23 cellular contexts compared by ENCODE assay signal in the genomic region with DNA sequence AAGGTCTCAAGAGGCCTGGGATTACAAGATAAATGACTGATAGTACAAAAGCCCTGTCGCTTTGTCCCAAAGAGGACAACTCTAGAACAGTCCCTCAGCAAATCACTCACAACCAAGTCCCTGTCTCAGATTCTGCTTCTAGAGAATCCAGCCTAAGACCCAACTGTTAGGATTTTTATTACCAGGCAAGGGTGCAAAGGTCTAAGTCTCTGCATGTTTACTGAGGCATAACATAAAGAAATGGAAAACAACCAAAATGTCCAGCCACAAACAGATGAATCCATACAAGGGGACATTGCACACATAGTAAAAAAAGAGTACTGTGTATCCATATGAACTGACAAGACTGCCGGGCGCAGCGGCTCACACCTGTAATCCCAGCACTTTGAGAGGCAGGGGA.
A peak's percentile ranks its signal among the peaks of the same experiment; 100 is the strongest.
DNase-seq lines count a peak whose midpoint lies in the region; ATAC-seq, FAIRE-seq and TF ChIP-seq lines count a peak whose summit lies in the region.
"Had no signal": no experiment of that assay in that cellular context is flagged by ENCODE, and none has a peak within 500 bp of the region (broad histone marks: within the 10 kb centered on the region; RNA-seq: fewer than 3 reads in every experiment).

No MANE protein-coding gene starts in this region.

- no peak for TF ChIP-seq CTCF in HepG2 (CRISPR knock-in tag; IDR thresholded peaks at IDR 0.05)
- no peak for TF ChIP-seq CTCF in right lobe of liver (IDR thresholded peaks at IDR 0.05)
- no peak for TF ChIP-seq CTCF in H9 (conservative IDR thresholded peaks at IDR 0.05)

- no peak overlapping the region for H2BK120ac ChIP-seq in H9 (ENCODE audit: low read depth, low read length, poor library complexity, severe bottlenecking)

- no peak overlapping the region for H4K5ac ChIP-seq in H9 (ENCODE audit: insufficient read length, low read depth, low read length)

- TF ChIP-seq EP300 in HepG2 (IDR thresholded peaks at IDR 0.05; ENCODE audit: low read depth in 2 of 2, low read length in 2 of 2) (no peak), HepG2 (CRISPR knock-in tag; IDR thresholded peaks at IDR 0.05; ENCODE audit: borderline replicate concordance) (no peak)

- H2BK20ac ChIP-seq in H9 (ENCODE audit: low read depth, low read length, poor library complexity, severe bottlenecking) = no peak overlapping the region

- H3K79me2 ChIP-seq in HepG2 (ENCODE audit: insufficient read depth, low read length) = peaks cover 52% of the 10 kb centered on the region
- H3K79me2 ChIP-seq in H9 (ENCODE audit: insufficient read depth, low read length) = peaks cover 14% of the 10 kb centered on the region; the same call in 1 of the 2 replicates

- peaks cover 7% of the 10 kb centered on the region for H3K79me1 ChIP-seq in H9 (ENCODE audit: insufficient read depth, low read depth, low read length, poor library complexity, severe bottlenecking)

- peak overlapping the region; percentile 6 to 89 (median 74); a peak in 4 of 7 replicates for H3K27ac Mint-ChIP-seq in H9
- peak overlapping the region; percentile 25 for H3K27ac Mint-ChIP-seq in stimulated activated naive B cell treated with anti-CD40 and anti-IgM and Interleukin-4, amounts not matched to agents 10 μg/mL and 1 μg/mL and 100 μg/mL, for 72 hours

- intact Hi-C loops in HepG2 (cut with micrococcal nuclease; ENCODE audit: unreplicated experiment) (no loop called here), right lobe of liver (cut with DNase I) (no loop called here), left colon (cut with DNase I, micrococcal nuclease) (no loop called here)

- no peak overlapping the region for H4K91ac ChIP-seq in H9 (ENCODE audit: insufficient read length, low read depth, low read length)

- H3K4me2 ChIP-seq in HepG2 (ENCODE audit: low read depth, low read length) = no peak overlapping the region
- no peak overlapping the region for H3K4me2 ChIP-seq in H9 (ENCODE audit: insufficient read depth, insufficient read length, low read length)

- H2BK5ac ChIP-seq in H9 (ENCODE audit: insufficient read length, low read length) = no peak overlapping the region

- H3K18ac ChIP-seq in H9 (ENCODE audit: insufficient read length, low read depth, low read length) = no peak overlapping the region

- no peaks in the 10 kb centered on the region for H3K23me2 ChIP-seq in H9 (ENCODE audit: insufficient read length, low read depth, low read length, poor library complexity, severe bottlenecking)

- no peaks in the 10 kb centered on the region for H3K9me3 ChIP-seq in HepG2 (ENCODE audit: low read length)
- H3K9me3 ChIP-seq in right lobe of liver = no peaks in the 10 kb centered on the region
- no peaks in the 10 kb centered on the region for H3K9me3 ChIP-seq in H9 (ENCODE audit: control insufficient read depth, low read depth, low read length)
- H3K9me3 ChIP-seq: SJSA1 had no signal

- no peak overlapping the region for H3K56ac ChIP-seq in H9 (ENCODE audit: insufficient read length, low read depth, low read length)

- ATAC-seq in HepG2 = no peak
- ATAC-seq in right lobe of liver = no peak
- peak; percentile 86 for ATAC-seq in left colon
- ATAC-seq in stimulated activated naive B cell treated with anti-CD40 and anti-IgM and Interleukin-4, amounts not matched to agents 10 μg/mL and 1 μg/mL and 100 μg/mL, for 72 hours (replicated peaks) = no peak
- ATAC-seq: Right ventricle myocardium inferior had no signal

- no peak overlapping the region for H2BK12ac ChIP-seq in H9 (ENCODE audit: insufficient read length, low read depth, low read length)

- H3K27me3 ChIP-seq in HepG2 (ENCODE audit: control insufficient read depth in 1 of 2, insufficient read depth in 2 of 2, low read length in 2 of 2) (no peaks in the 10 kb centered on the region), right lobe of liver (no peaks in the 10 kb centered on the region), H9 (ENCODE audit: insufficient read depth, low read length) (no peaks in the 10 kb centered on the region)
- H3K27me3 ChIP-seq: SJSA1 had no signal

- peaks cover 20% of the 10 kb centered on the region for H3K4me1 ChIP-seq in HepG2 (ENCODE audit: insufficient read depth, low read length)
- peaks cover 0 to 14% (median 6%) of the 10 kb centered on the region in 4 donors for H3K4me1 ChIP-seq in right lobe of liver
- peaks cover 9% of the 10 kb centered on the region; the same call in 1 of the 2 replicates for H3K4me1 ChIP-seq in H9 (ENCODE audit: insufficient read depth, low read length)
- H3K4me1 ChIP-seq: SJSA1 had no signal

- TF ChIP-seq RAD21 in HepG2 (CRISPR knock-in tag; IDR thresholded peaks at IDR 0.05) = no peak

- H3K27ac ChIP-seq in HepG2 (ENCODE audit: extremely low read length, insufficient read depth, low read length) (no peak overlapping the region), right lobe of liver (no peak overlapping the region), H9 (ENCODE audit: insufficient read length, low read depth, low read length) (no peak overlapping the region)
- H3K27ac ChIP-seq: GM23248, SJSA1 had no signal

- H2AFZ ChIP-seq in HepG2 (ENCODE audit: low read length) = no peak overlapping the region
- no peak overlapping the region for H2AFZ ChIP-seq in H9 (ENCODE audit: low read length)
- H2AFZ ChIP-seq: GM23248 had no signal

- no peak overlapping the region for H3K9ac ChIP-seq in HepG2 (ENCODE audit: insufficient read depth, low read depth, low read length)
- no peak overlapping the region for H3K9ac ChIP-seq in H9 (ENCODE audit: extremely low read depth, insufficient read length, low read length)
- H3K9ac ChIP-seq: GM23248 had no signal

- TF ChIP-seq POLR2A in HepG2 (IDR thresholded peaks at IDR 0.05; ENCODE audit: insufficient read depth in 1 of 2, low read depth in 2 of 2, low read length in 2 of 2) (no peak), right lobe of liver (IDR thresholded peaks at IDR 0.05) (no peak)

- POLR2A ChIA-PET in HepG2 (lab: Yijun Ruan, JAX) = interaction anchor here (0.7 kb wide), 1 partner anchor 56 kb away, joined by 3 read pairs; no protein-coding TSS in a partner anchor

- no peak overlapping the region for H3K14ac ChIP-seq in H9 (ENCODE audit: insufficient read depth, low read length)

- no peak for FAIRE-seq in HepG2 (lab: Jason Lieb, UNC)

- peaks cover 0 to 3% of the 10 kb centered on the region in 2 experiments; a peak in 2 of 5 replicates for H3K9me3 Mint-ChIP-seq in H9
- no peaks in the 10 kb centered on the region for H3K9me3 Mint-ChIP-seq in stimulated activated naive B cell treated with anti-CD40 and anti-IgM and Interleukin-4, amounts not matched to agents 10 μg/mL and 1 μg/mL and 100 μg/mL, for 72 hours
- H3K9me3 Mint-ChIP-seq: CD4-positive, CD25-positive, alpha-beta regulatory T cell had no signal

- peaks cover 22 to 45% of the 10 kb centered on the region in 2 experiments for H3K36me3 ChIP-seq in HepG2 (replicated peaks in 1 of 2; ENCODE audit: control insufficient read depth in 1 of 2, insufficient read depth in 2 of 2, low read length in 2 of 2)
- no peaks in the 10 kb centered on the region for H3K36me3 ChIP-seq in right lobe of liver
- H3K36me3 ChIP-seq: SJSA1 had no signal

- H3K4me3 ChIP-seq in HepG2 (replicated peaks in 1 of 3; ENCODE audit: insufficient read depth in 1 of 3, low read depth in 2 of 3, low read length in 3 of 3) (no peak overlapping the region), right lobe of liver (no peak overlapping the region)
- H3K4me3 ChIP-seq: GM23248, SJSA1 had no signal

- CTCF ChIA-PET in HepG2 (lab: Yijun Ruan, JAX; ENCODE audit: low intra/inter-chr PET ratio, low total read pairs) = no interaction called here

- H3T11ph ChIP-seq in H9 (ENCODE audit: low read length) = no peak overlapping the region

- no peaks in the 10 kb centered on the region for H3K27me3 Mint-ChIP-seq in H9 (ENCODE audit: low read depth)
- H3K27me3 Mint-ChIP-seq in stimulated activated naive B cell treated with anti-CD40 and anti-IgM and Interleukin-4, amounts not matched to agents 10 μg/mL and 1 μg/mL and 100 μg/mL, for 72 hours = no peaks in the 10 kb centered on the region
- H3K27me3 Mint-ChIP-seq: CD4-positive, CD25-positive, alpha-beta regulatory T cell had no signal

- BruUV-seq in HepG2 (replicated peaks; lab: Mats Ljungman, UMichigan) = no TSS peak

- 98% methylated on average over 4 of the region's 4 CpGs for WGBS in HepG2 (ENCODE audit: low lambda C conversion rate)
- WGBS in right lobe of liver (ENCODE audit: insufficient coverage, low coverage, low lambda C conversion rate, missing lambda C conversion rate) = 96% methylated on average over 4 of the region's 4 CpGs
- WGBS in H9 (ENCODE audit: extremely low coverage, insufficient read length, low lambda C conversion rate) = no CpG with 5 or more reads among the region's 4 CpGs

- H3K4ac ChIP-seq in H9 (ENCODE audit: low read depth, low read length) = no peak overlapping the region

- H3K4me1 Mint-ChIP-seq in H9 = peaks cover 40 to 46% of the 10 kb centered on the region in 2 experiments
- H3K4me1 Mint-ChIP-seq in stimulated activated naive B cell treated with anti-CD40 and anti-IgM and Interleukin-4, amounts not matched to agents 10 μg/mL and 1 μg/mL and 100 μg/mL, for 72 hours = peaks cover 57 to 77% of the 10 kb centered on the region in 2 donors

- H4K20me1 ChIP-seq in HepG2 (ENCODE audit: insufficient read depth, low read length) = peaks cover 14% of the 10 kb centered on the region; the same call in 1 of the 2 replicates
- no peaks in the 10 kb centered on the region for H4K20me1 ChIP-seq in H9 (ENCODE audit: control insufficient read depth, insufficient read depth, insufficient read length)

- no peak for DNase-seq in HepG2 (ENCODE audit: low spot score)
- no peak for DNase-seq in right lobe of liver
- no peak for DNase-seq in H9
- no peak for DNase-seq in left colon
- DNase-seq in stimulated activated naive B cell treated with anti-CD40 and anti-IgM and Interleukin-4, amounts not matched to agents 10 μg/mL and 1 μg/mL and 100 μg/mL, for 72 hours = no peak
- DNase-seq in activated CD4-positive, alpha-beta T cell treated with anti-CD3 and anti-CD28 coated beads for 1 hour = no peak
- DNase-seq in OCI-M1 (lab: John Stamatoyannopoulos, UW) = no peak
- DNase-seq in hippocampal formation (lab: John Stamatoyannopoulos, UW) = no peak
- DNase-seq: CD4-positive, CD25-positive, alpha-beta regulatory T cell; COR-L47; DMS79; GM23248; HCEC 1CT; KBM-7; MM.1S; NCI-H1048; NCI-H1417 treated with DMSO at 0.1 percent for 48 hours; NCI-H187; NCI-H2107; NCI-H510A treated with DMSO at 0.1 percent for 48 hours; NCI-H82 had no signal

- H2BK15ac ChIP-seq in H9 (ENCODE audit: low read depth, low read length) = no peak overlapping the region

- no peak overlapping the region for H4K8ac ChIP-seq in H9 (replicated peaks; ENCODE audit: insufficient read length, low read depth, low read length)

- peaks cover 27 to 43% (median 32%) of the 10 kb centered on the region in 3 experiments for H3K36me3 Mint-ChIP-seq in H9 (ENCODE audit: insufficient read depth in 1 of 3, low read depth in 3 of 3)
- H3K36me3 Mint-ChIP-seq in stimulated activated naive B cell treated with anti-CD40 and anti-IgM and Interleukin-4, amounts not matched to agents 10 μg/mL and 1 μg/mL and 100 μg/mL, for 72 hours = peaks cover 46 to 60% of the 10 kb centered on the region in 2 donors

- in situ Hi-C loops in HepG2 (cut with HindIII; ENCODE audit: extremely low pct_ligation_motif_present, low pct_unique_long_range_greater_than_20kb) = no loop called here

- H3K23ac ChIP-seq in H9 (ENCODE audit: insufficient read length, low read depth, low read length) = no peak overlapping the region

- H2AK5ac ChIP-seq in H9 (ENCODE audit: insufficient read length, low read length) = no peak overlapping the region

- H3K4me3 Mint-ChIP-seq in H9 = no peak overlapping the region
- H3K4me3 Mint-ChIP-seq in stimulated activated naive B cell treated with anti-CD40 and anti-IgM and Interleukin-4, amounts not matched to agents 10 μg/mL and 1 μg/mL and 100 μg/mL, for 72 hours = no peak overlapping the region
- H3K4me3 Mint-ChIP-seq: CD4-positive, CD25-positive, alpha-beta regulatory T cell had no signal
